Comparison of ENCODE assay signal across 14 cellular contexts in genomic region chrX:9525511-9526248, GRCh38.
DNase-seq lines count a peak whose midpoint lies in the region; ATAC-seq and TF ChIP-seq lines count a peak whose summit lies in the region.
"Had no signal": no experiment of that assay in that cellular context is flagged by ENCODE, and none has a peak within 500 bp of the region (broad histone marks: within the 10 kb centered on the region; RNA-seq: fewer than 3 reads in every experiment).

No MANE protein-coding gene starts in this region.

- no peaks in the 10 kb centered on the region for H3K27me3 ChIP-seq in DOHH2 (ENCODE audit: control insufficient read depth, low read length)
- H3K27me3 ChIP-seq in OCI-LY1 (ENCODE audit: insufficient read depth, low read length): no peaks in the 10 kb centered on the region
- H3K27me3 ChIP-seq: upper lobe of right lung had no signal

- TF ChIP-seq CTCF in DOHH2 (IDR thresholded peaks at IDR 0.05; ENCODE audit: low read depth, low read length, poor library complexity, severe bottlenecking) (no peak), OCI-LY1 (IDR thresholded peaks at IDR 0.05; ENCODE audit: low read length) (no peak), omental fat pad (IDR thresholded peaks at IDR 0.05) (no peak)

- H3F3A ChIP-seq in DOHH2 (ENCODE audit: control insufficient read depth, insufficient read depth): no peaks in the 10 kb centered on the region
- no peaks in the 10 kb centered on the region for H3F3A ChIP-seq in OCI-LY1 (ENCODE audit: insufficient read depth, low read length)

- peaks cover 41% of the 10 kb centered on the region for H3K79me2 ChIP-seq in DOHH2 (ENCODE audit: control insufficient read depth, low read length)
- H3K79me2 ChIP-seq in OCI-LY1 (ENCODE audit: insufficient read depth, low read length): peaks cover 5% of the 10 kb centered on the region

- ATAC-seq in GM21360 (IDR thresholded peaks at IDR 0.05; ENCODE audit: unreplicated experiment): peak; percentile 57
- no peak for ATAC-seq in HG03571 (IDR thresholded peaks at IDR 0.05; ENCODE audit: unreplicated experiment)
- ATAC-seq in omental fat pad (ENCODE audit: low FRiP score): no peak
- ATAC-seq: natural killer cell treated with Interleukin-12 subunit alpha and Interleukin-12 subunit beta and Interleukin-15 and Interleukin-18, amount 100 ng/mL, for 72 hours; upper lobe of right lung had no signal

- H2AFZ ChIP-seq in OCI-LY1 (ENCODE audit: low read length): no peak overlapping the region

- DNase-seq in left kidney (ENCODE audit: low read depth, low spot score) (peak; percentile 56), cortex of kidney (lab: John Stamatoyannopoulos, UW) (no peak), omental fat pad (ENCODE audit: low spot score) (no peak), NK-92 (lab: John Stamatoyannopoulos, UW; ENCODE audit: unreplicated experiment) (no peak)
- DNase-seq: activated gamma-delta T cell; effector CD4-positive, alpha-beta T cell; NCI-H1694; upper lobe of right lung had no signal

- H3K9me2 ChIP-seq in DOHH2 (replicated peaks; ENCODE audit: control insufficient read depth, low read length) (no peaks in the 10 kb centered on the region), OCI-LY1 (ENCODE audit: low read depth, low read length) (no peaks in the 10 kb centered on the region)

- peak overlapping the region; percentile 51 for H3K4me3 ChIP-seq in DOHH2 (ENCODE audit: low read length)
- H3K4me3 ChIP-seq in OCI-LY1 (ENCODE audit: low read depth, low read length, poor library complexity, severe bottlenecking): peak overlapping the region; percentile 14
- H3K4me3 ChIP-seq: upper lobe of right lung had no signal

- H3K4me1 ChIP-seq in DOHH2 (ENCODE audit: control insufficient read depth, low read length) (peaks cover 58% of the 10 kb centered on the region), OCI-LY1 (ENCODE audit: insufficient read depth, low read length, severe bottlenecking) (peaks cover 52% of the 10 kb centered on the region)
- H3K4me1 ChIP-seq: upper lobe of right lung had no signal

- H4K20me1 ChIP-seq in DOHH2 (ENCODE audit: control insufficient read depth, insufficient read depth, low read depth, low read length) (no peaks in the 10 kb centered on the region), OCI-LY1 (ENCODE audit: insufficient read depth, low read length) (no peaks in the 10 kb centered on the region)

- H3K4me2 ChIP-seq in DOHH2 (ENCODE audit: low read length) (peak overlapping the region; percentile 56), OCI-LY1 (ENCODE audit: low read length) (peak overlapping the region; percentile 51)

- H3K9ac ChIP-seq in OCI-LY1 (ENCODE audit: low read length): no peak overlapping the region

- H3K27ac ChIP-seq in DOHH2 (ENCODE audit: low read depth, low read length) (peak overlapping the region; percentile 53), OCI-LY1 (ENCODE audit: low read depth, low read length, poor library complexity, severe bottlenecking) (peak overlapping the region; percentile 46)
- H3K27ac ChIP-seq: upper lobe of right lung, VCaP had no signal

- H3K9me3 ChIP-seq in DOHH2 (ENCODE audit: control insufficient read depth, insufficient read depth, low read length) (no peaks in the 10 kb centered on the region), OCI-LY1 (ENCODE audit: low read length) (no peaks in the 10 kb centered on the region)
- H3K9me3 ChIP-seq: upper lobe of right lung had no signal

- H3K36me3 ChIP-seq in DOHH2 (ENCODE audit: control insufficient read depth, low read length): no peaks in the 10 kb centered on the region
- H3K36me3 ChIP-seq in OCI-LY1 (ENCODE audit: insufficient read depth, low read length): no peaks in the 10 kb centered on the region
- H3K36me3 ChIP-seq: upper lobe of right lung had no signal
